Comparison of ENCODE assay signal across 20 cellular contexts in genomic region chr6:107794771-107795170, GRCh38. TPM values are rescaled to one million over a fixed set of nuclear protein-coding genes. Genes with fewer than 3 reads are reported as not detected.
DNase-seq lines count a peak whose midpoint lies in the region; ATAC-seq and TF ChIP-seq lines count a peak whose summit lies in the region.
"Had no signal": no experiment of that assay in that cellular context is flagged by ENCODE, and none has a peak within 500 bp of the region (broad histone marks: within the 10 kb centered on the region; RNA-seq: fewer than 3 reads in every experiment).

No MANE protein-coding gene starts in this region.

- H3K9me3 Mint-ChIP-seq in CD4-positive, CD25-positive, alpha-beta regulatory T cell: peaks cover 0 to 4% (median 0%) of the 10 kb centered on the region in 7 donors
- no peaks in the 10 kb centered on the region for H3K9me3 Mint-ChIP-seq in CD4-positive, alpha-beta memory T cell
- peaks cover 7% of the 10 kb centered on the region for H3K9me3 Mint-ChIP-seq in activated CD8-positive, alpha-beta T cell treated with anti-CD3 and anti-CD28 coated beads for 36 hours
- H3K9me3 Mint-ChIP-seq in stimulated activated naive B cell treated with anti-CD40 and anti-IgM and Interleukin-4, amounts not matched to agents 10 μg/mL and 1 μg/mL and 100 μg/mL, for 72 hours: peaks cover 0 to 2% of the 10 kb centered on the region in 2 donors

- no peak for ATAC-seq in CD4-positive, CD25-positive, alpha-beta regulatory T cell (ENCODE audit: low read depth in 2 of 2)
- peak; percentile 71 for ATAC-seq in activated CD8-positive, alpha-beta T cell treated with anti-CD3 and anti-CD28 coated beads for 36 hours
- ATAC-seq in stimulated activated naive B cell treated with anti-CD40 and anti-IgM and Interleukin-4, amounts not matched to agents 10 μg/mL and 1 μg/mL and 100 μg/mL, for 72 hours (replicated peaks): no peak
- ATAC-seq: HCT116, PC-3 had no signal

- no peaks in the 10 kb centered on the region for H3K36me3 ChIP-seq in CD4-positive, CD25-positive, alpha-beta regulatory T cell (ENCODE audit: control insufficient read depth, insufficient read depth, low read length)
- H3K36me3 ChIP-seq in CD4-positive, alpha-beta memory T cell (ENCODE audit: insufficient read depth, low read length): no peaks in the 10 kb centered on the region
- H3K36me3 ChIP-seq: BLaER1 treated with 17β-estradiol and CSF1 and Interleukin-3, amounts not matched to agents 10 nM and 100 nM had no signal

- H3K4me1 ChIP-seq in CD4-positive, CD25-positive, alpha-beta regulatory T cell (ENCODE audit: control insufficient read depth, insufficient read depth, low read length, poor library complexity, severe bottlenecking): peaks cover 9% of the 10 kb centered on the region
- peaks cover 90% of the 10 kb centered on the region for H3K4me1 ChIP-seq in CD4-positive, alpha-beta memory T cell (ENCODE audit: insufficient read depth, low read length)

- TF ChIP-seq CTCF in activated CD8-positive, alpha-beta T cell treated with anti-CD3 and anti-CD28 coated beads for 36 hours (IDR thresholded peaks at IDR 0.05): no peak

- no peaks in the 10 kb centered on the region for H3K9me3 ChIP-seq in CD4-positive, CD25-positive, alpha-beta regulatory T cell (ENCODE audit: control insufficient read depth in 2 of 2, low read length in 2 of 2)
- no peaks in the 10 kb centered on the region for H3K9me3 ChIP-seq in CD4-positive, alpha-beta memory T cell (ENCODE audit: control insufficient read depth in 1 of 2, low read length in 2 of 2)

- peaks cover 23 to 77% (median 40%) of the 10 kb centered on the region in 4 donors for H3K4me1 Mint-ChIP-seq in CD4-positive, CD25-positive, alpha-beta regulatory T cell
- H3K4me1 Mint-ChIP-seq in CD4-positive, alpha-beta memory T cell: peaks cover 69 to 90% (median 80%) of the 10 kb centered on the region in 4 donors
- peaks cover 75% of the 10 kb centered on the region for H3K4me1 Mint-ChIP-seq in activated CD8-positive, alpha-beta T cell treated with anti-CD3 and anti-CD28 coated beads for 36 hours (ENCODE audit: low read depth)
- peaks cover 19 to 30% of the 10 kb centered on the region in 2 donors for H3K4me1 Mint-ChIP-seq in stimulated activated naive B cell treated with anti-CD40 and anti-IgM and Interleukin-4, amounts not matched to agents 10 μg/mL and 1 μg/mL and 100 μg/mL, for 72 hours

- no peaks in the 10 kb centered on the region for H3K27me3 Mint-ChIP-seq in CD4-positive, CD25-positive, alpha-beta regulatory T cell
- no peaks in the 10 kb centered on the region for H3K27me3 Mint-ChIP-seq in CD4-positive, alpha-beta memory T cell
- H3K27me3 Mint-ChIP-seq in activated CD8-positive, alpha-beta T cell treated with anti-CD3 and anti-CD28 coated beads for 36 hours: no peaks in the 10 kb centered on the region
- no peaks in the 10 kb centered on the region for H3K27me3 Mint-ChIP-seq in stimulated activated naive B cell treated with anti-CD40 and anti-IgM and Interleukin-4, amounts not matched to agents 10 μg/mL and 1 μg/mL and 100 μg/mL, for 72 hours

- CTCF ChIA-PET in CD4-positive, alpha-beta memory T cell (lab: Charles Lee; ENCODE audit: partially characterized antibody): interaction anchor here (1.6 to 2.2 kb wide), 2 partner anchors 9 to 28 kb away, joined by 4 to 7 read pairs; no protein-coding TSS in a partner anchor
- CTCF ChIA-PET in activated CD8-positive, alpha-beta T cell treated with anti-CD3 and anti-CD28 coated beads for 36 hours (lab: Charles Lee): interaction anchor here (4.9 kb wide), 1 partner anchor 53 kb away, joined by 26 read pairs; no protein-coding TSS in a partner anchor

- peaks cover 13% of the 10 kb centered on the region for H3K36me3 Mint-ChIP-seq in CD4-positive, CD25-positive, alpha-beta regulatory T cell
- H3K36me3 Mint-ChIP-seq in CD4-positive, alpha-beta memory T cell: peaks cover 1 to 12% of the 10 kb centered on the region in 2 donors
- peaks cover 4% of the 10 kb centered on the region for H3K36me3 Mint-ChIP-seq in activated CD8-positive, alpha-beta T cell treated with anti-CD3 and anti-CD28 coated beads for 36 hours (ENCODE audit: low read depth)
- no peaks in the 10 kb centered on the region for H3K36me3 Mint-ChIP-seq in stimulated activated naive B cell treated with anti-CD40 and anti-IgM and Interleukin-4, amounts not matched to agents 10 μg/mL and 1 μg/mL and 100 μg/mL, for 72 hours

- no peak for DNase-seq in CD4-positive, CD25-positive, alpha-beta regulatory T cell
- no peak for DNase-seq in CD4-positive, alpha-beta memory T cell
- DNase-seq in activated CD8-positive, alpha-beta T cell treated with anti-CD3 and anti-CD28 coated beads for 36 hours: no peak
- peak; percentile 14 for DNase-seq in islet precursor cell
- no peak for DNase-seq in CD1c-positive myeloid dendritic cell (ENCODE audit: extremely low spot score)
- no peak for DNase-seq in stimulated activated naive B cell treated with anti-CD40 and anti-IgM and Interleukin-4, amounts not matched to agents 10 μg/mL and 1 μg/mL and 100 μg/mL, for 72 hours
- no peak for DNase-seq in iPS-NIHi11 (ENCODE audit: low spot score)
- DNase-seq: Calu3, DMS79, GM23248, MV-4-11, NCI-H146, NCI-H2081 treated with DMSO at 0.1 percent for 48 hours, NCI-H2227 treated with DMSO at 0.1 percent for 48 hours, NCI-H524 treated with DMSO at 0.1 percent for 48 hours, PC-3 had no signal

- H3K27ac ChIP-seq in CD4-positive, CD25-positive, alpha-beta regulatory T cell (ENCODE audit: insufficient read depth, low read length, poor library complexity, severe bottlenecking): no peak overlapping the region
- H3K27ac ChIP-seq in CD4-positive, alpha-beta memory T cell (ENCODE audit: low read depth, low read length): peak overlapping the region; percentile 11
- H3K27ac ChIP-seq: BLaER1 treated with 17β-estradiol and CSF1 and Interleukin-3, amounts not matched to agents 10 nM and 100 nM; GM23248 had no signal

- intact Hi-C loops in CD4-positive, alpha-beta memory T cell (cut with micrococcal nuclease): no loop called here
- intact Hi-C loops in activated CD8-positive, alpha-beta T cell treated with anti-CD3 and anti-CD28 coated beads for 36 hours (cut with micrococcal nuclease): no loop called here

- H3K4me3 ChIP-seq in CD4-positive, CD25-positive, alpha-beta regulatory T cell (ENCODE audit: low read depth, low read length): no peak overlapping the region
- no peak overlapping the region for H3K4me3 ChIP-seq in CD4-positive, alpha-beta memory T cell (ENCODE audit: low read length in 2 of 2)
- H3K4me3 ChIP-seq: BLaER1 treated with 17β-estradiol and CSF1 and Interleukin-3, amounts not matched to agents 10 nM and 100 nM; GM23248 had no signal

- POLR2A ChIA-PET in CD4-positive, alpha-beta memory T cell (lab: Charles Lee; ENCODE audit: partially characterized antibody): interaction anchor here (1.5 to 2.7 kb wide), 4 partner anchors 13 to 29 kb away, joined by 3 to 25 read pairs (median 7); partner anchors contain the start of gene SCML4
- POLR2A ChIA-PET in activated CD8-positive, alpha-beta T cell treated with anti-CD3 and anti-CD28 coated beads for 36 hours (lab: Charles Lee): interaction anchor here (1.6 kb wide), 1 partner anchor 76 kb away, joined by 4 read pairs; no protein-coding TSS in a partner anchor

- peak overlapping the region; percentile 27 to 87 (median 48) for H3K27ac Mint-ChIP-seq in CD4-positive, CD25-positive, alpha-beta regulatory T cell
- peak overlapping the region in 6 of 7 donors; percentile 77 to 95 (median 85) for H3K27ac Mint-ChIP-seq in CD4-positive, alpha-beta memory T cell
- H3K27ac Mint-ChIP-seq in activated CD8-positive, alpha-beta T cell treated with anti-CD3 and anti-CD28 coated beads for 36 hours: peak overlapping the region; percentile 75
- H3K27ac Mint-ChIP-seq in stimulated activated naive B cell treated with anti-CD40 and anti-IgM and Interleukin-4, amounts not matched to agents 10 μg/mL and 1 μg/mL and 100 μg/mL, for 72 hours: no peak overlapping the region

- no peaks in the 10 kb centered on the region for H3K27me3 ChIP-seq in CD4-positive, CD25-positive, alpha-beta regulatory T cell (ENCODE audit: control insufficient read depth, insufficient read depth, low read length)
- H3K27me3 ChIP-seq in CD4-positive, alpha-beta memory T cell (ENCODE audit: insufficient read depth, low read length): no peaks in the 10 kb centered on the region
- H3K27me3 ChIP-seq: BLaER1 treated with 17β-estradiol and CSF1 and Interleukin-3, amounts not matched to agents 10 nM and 100 nM had no signal

- peak overlapping the region in 1 of 4 donors; percentile 36 for H3K4me3 Mint-ChIP-seq in CD4-positive, CD25-positive, alpha-beta regulatory T cell
- H3K4me3 Mint-ChIP-seq in CD4-positive, alpha-beta memory T cell: peak overlapping the region in 3 of 8 donors; percentile 8 to 34 (median 28)
- H3K4me3 Mint-ChIP-seq in activated CD8-positive, alpha-beta T cell treated with anti-CD3 and anti-CD28 coated beads for 36 hours: no peak overlapping the region
- no peak overlapping the region for H3K4me3 Mint-ChIP-seq in stimulated activated naive B cell treated with anti-CD40 and anti-IgM and Interleukin-4, amounts not matched to agents 10 μg/mL and 1 μg/mL and 100 μg/mL, for 72 hours

RNA-seq across cellular contexts. Expression of gene SCML4, which starts 29.3 kb away (rescaled TPM):
- total RNA-seq in CD4-positive, CD25-positive, alpha-beta regulatory T cell: 33.2 TPM
- 10 to 100 TPM in 3 of 4 donors, 1 to 10 TPM in 1; 9.3 to 20.9 (median 15.9) TPM for polyA plus RNA-seq in CD4-positive, CD25-positive, alpha-beta regulatory T cell
- total RNA-seq in CD4-positive, alpha-beta memory T cell: 10 to 100 TPM; 85.2 to 90.2 TPM
- 100 to 1,000 TPM in 1 of 2 donors, 10 to 100 TPM in 1; 78.9 to 105 TPM for polyA plus RNA-seq in CD4-positive, alpha-beta memory T cell
- total RNA-seq in activated CD8-positive, alpha-beta T cell treated with anti-CD3 and anti-CD28 coated beads for 36 hours: 10 to 100 TPM; 14.8 to 17.9 TPM
- total RNA-seq: Calu3, GM23248, HT1080, PC-3 had no signal
- polyA plus RNA-seq: AG04450, GM23248 had no signal
